Comparison of ENCODE assay signal across 14 cellular contexts in the genomic region with DNA sequence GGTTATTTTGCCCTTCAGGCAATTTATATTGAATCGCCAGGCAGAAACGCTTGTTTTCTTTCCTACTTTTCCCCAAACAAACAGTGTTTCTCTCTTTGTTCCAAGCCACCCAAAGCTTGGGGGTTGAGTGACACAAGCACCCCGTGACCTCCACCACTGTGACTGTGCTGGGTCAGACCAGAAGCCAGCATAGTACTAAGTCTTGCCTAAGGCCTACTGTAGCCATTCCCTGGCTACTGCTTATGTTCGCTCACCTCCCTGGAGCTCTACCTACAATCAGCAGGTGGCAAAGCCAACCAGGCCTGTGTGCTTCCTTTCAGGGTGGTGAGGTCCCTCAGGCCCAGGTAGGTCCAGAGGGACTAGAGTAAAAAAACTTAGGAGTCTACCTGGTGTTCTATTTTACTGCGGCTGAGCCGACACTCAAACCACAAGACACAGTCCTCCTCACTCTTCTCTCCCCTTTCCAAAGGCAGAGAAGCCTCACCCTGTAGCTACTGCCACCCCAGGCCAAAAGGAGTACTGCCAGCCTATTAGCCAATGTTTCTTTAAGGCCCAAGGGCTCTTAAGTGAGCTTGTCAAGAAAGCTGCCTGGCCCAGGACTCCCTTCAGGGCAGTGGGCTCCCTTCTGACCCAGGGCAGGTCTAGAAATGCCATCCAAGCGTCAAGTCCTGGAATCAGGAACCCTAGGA.
A peak's percentile ranks its signal among the peaks of the same experiment; 100 is the strongest.
DNase-seq lines count a peak whose midpoint lies in the region; ATAC-seq and TF ChIP-seq lines count a peak whose summit lies in the region.
"Had no signal": no experiment of that assay in that cellular context is flagged by ENCODE, and none has a peak within 500 bp of the region (broad histone marks: within the 10 kb centered on the region; RNA-seq: fewer than 3 reads in every experiment).

No MANE protein-coding gene starts in this region.

- H4K8ac ChIP-seq in H9 (replicated peaks; ENCODE audit: insufficient read length, low read depth, low read length): no peak overlapping the region

- H3K4me1 ChIP-seq in DOHH2 (ENCODE audit: control insufficient read depth, low read length) (no peaks in the 10 kb centered on the region), H9 (ENCODE audit: insufficient read depth, low read length) (no peaks in the 10 kb centered on the region), PC-3 (ENCODE audit: insufficient read depth, low read length) (no peaks in the 10 kb centered on the region)
- H3K4me1 ChIP-seq: suprapubic skin had no signal

- no CpG with 5 or more reads among the region's 7 CpGs for WGBS in H9 (ENCODE audit: extremely low coverage, insufficient read length, low lambda C conversion rate)

- H2BK20ac ChIP-seq in H9 (ENCODE audit: low read depth, low read length, poor library complexity, severe bottlenecking): no peak overlapping the region

- H3K4ac ChIP-seq in H9 (ENCODE audit: low read depth, low read length): no peak overlapping the region

- H2BK12ac ChIP-seq in H9 (ENCODE audit: insufficient read length, low read depth, low read length): no peak overlapping the region

- no TSS peak for BruUV-seq in PC-3 (replicated peaks; lab: Mats Ljungman, UMichigan)

- no peak overlapping the region for H3T11ph ChIP-seq in H9 (ENCODE audit: low read length)

- POLR2A ChIA-PET in PC-3 (lab: Charles Lee; ENCODE audit: unreplicated experiment): no interaction called here
- POLR2A ChIA-PET in GM10248 (lab: Yijun Ruan, JAX): no interaction called here
- POLR2A ChIA-PET in activated CD8-positive, alpha-beta T cell treated with anti-CD3 and anti-CD28 coated beads for 36 hours (lab: Charles Lee): no interaction called here

- H4K20me1 ChIP-seq in DOHH2 (ENCODE audit: control insufficient read depth, insufficient read depth, low read depth, low read length) (no peaks in the 10 kb centered on the region), H9 (ENCODE audit: control insufficient read depth, insufficient read depth, insufficient read length) (no peaks in the 10 kb centered on the region), PC-3 (ENCODE audit: low read length) (no peaks in the 10 kb centered on the region)

- no peaks in the 10 kb centered on the region for H3K23me2 ChIP-seq in H9 (ENCODE audit: insufficient read length, low read depth, low read length, poor library complexity, severe bottlenecking)

- no peak overlapping the region for H2AK5ac ChIP-seq in H9 (ENCODE audit: insufficient read length, low read length)

- H3K36me3 ChIP-seq in DOHH2 (ENCODE audit: control insufficient read depth, low read length) (no peaks in the 10 kb centered on the region), PC-3 (ENCODE audit: low read depth, low read length) (no peaks in the 10 kb centered on the region)
- H3K36me3 ChIP-seq: suprapubic skin had no signal

- intact Hi-C loops in PC-3 (cut with micrococcal nuclease): no loop called here
- intact Hi-C loops in activated CD8-positive, alpha-beta T cell treated with anti-CD3 and anti-CD28 coated beads for 36 hours (cut with micrococcal nuclease): no loop called here

- no peak overlapping the region for H3K56ac ChIP-seq in H9 (ENCODE audit: insufficient read length, low read depth, low read length)

- H3K23ac ChIP-seq in H9 (ENCODE audit: insufficient read length, low read depth, low read length): no peak overlapping the region

- no peak overlapping the region for H3K18ac ChIP-seq in H9 (ENCODE audit: insufficient read length, low read depth, low read length)

- TF ChIP-seq CTCF in DOHH2 (IDR thresholded peaks at IDR 0.05; ENCODE audit: low read depth, low read length, poor library complexity, severe bottlenecking) (peak; percentile 27), H9 (conservative IDR thresholded peaks at IDR 0.05) (peak; percentile 69), PC-3 (conservative IDR thresholded peaks at IDR 0.05; ENCODE audit: low read depth, low read length) (peak; percentile 47; the same call in 1 of the 2 replicates), GM10248 (IDR thresholded peaks at IDR 0.05; ENCODE audit: control extremely low read depth, extremely low read depth, low read depth, missing control alignments) (no peak)
- TF ChIP-seq CTCF in activated CD8-positive, alpha-beta T cell treated with anti-CD3 and anti-CD28 coated beads for 36 hours (IDR thresholded peaks at IDR 0.05): no peak

- H2BK15ac ChIP-seq in H9 (ENCODE audit: low read depth, low read length): no peak overlapping the region

- H4K91ac ChIP-seq in H9 (ENCODE audit: insufficient read length, low read depth, low read length): no peak overlapping the region

- H4K5ac ChIP-seq in H9 (ENCODE audit: insufficient read length, low read depth, low read length): peak overlapping the region; percentile 3

- no peak overlapping the region for H3K9ac ChIP-seq in H9 (ENCODE audit: extremely low read depth, insufficient read length, low read length)
- no peak overlapping the region for H3K9ac ChIP-seq in PC-3 (ENCODE audit: low read length)

- no peaks in the 10 kb centered on the region for H3K27me3 Mint-ChIP-seq in H9 (ENCODE audit: low read depth)
- H3K27me3 Mint-ChIP-seq in activated CD8-positive, alpha-beta T cell treated with anti-CD3 and anti-CD28 coated beads for 36 hours: no peaks in the 10 kb centered on the region
- H3K27me3 Mint-ChIP-seq: activated naive CD4-positive, alpha-beta T cell treated with anti-CD3 and anti-CD28 coated beads, Interleukin-2, amount 10 ng/mL, durations not matched to agents 7 days and 5 days; naive B cell had no signal

- H3F3A ChIP-seq in DOHH2 (ENCODE audit: control insufficient read depth, insufficient read depth): no peaks in the 10 kb centered on the region
- H3F3A ChIP-seq in PC-3 (ENCODE audit: low read length, unreplicated experiment): no peaks in the 10 kb centered on the region

- H3K27ac Mint-ChIP-seq in H9: no peak overlapping the region
- H3K27ac Mint-ChIP-seq in activated CD8-positive, alpha-beta T cell treated with anti-CD3 and anti-CD28 coated beads for 36 hours: no peak overlapping the region
- H3K27ac Mint-ChIP-seq: activated CD8-positive, alpha-beta T cell treated with anti-CD3 and anti-CD28 coated beads, Interleukin-2, amount 10 ng/mL, durations not matched to agents 7 days and 5 days; activated naive CD4-positive, alpha-beta T cell treated with anti-CD3 and anti-CD28 coated beads, Interleukin-2, amount 10 ng/mL, durations not matched to agents 7 days and 5 days; naive B cell; T-helper 2 cell treated with Interferon-gamma antibody and Interleukin-4, amounts not matched to agents 5 μg/mL and 100 μg/mL, for 36 hours had no signal

- H3K9me3 ChIP-seq in DOHH2 (ENCODE audit: control insufficient read depth, insufficient read depth, low read length): no peaks in the 10 kb centered on the region
- H3K9me3 ChIP-seq in H9 (ENCODE audit: control insufficient read depth, low read depth, low read length): no peaks in the 10 kb centered on the region
- no peaks in the 10 kb centered on the region for H3K9me3 ChIP-seq in PC-3 (ENCODE audit: low read length)
- H3K9me3 ChIP-seq: suprapubic skin had no signal

- DNase-seq in H9 (peak; percentile 73), PC-3 (peak; percentile 35), iPS DF 19.7 (ENCODE audit: low read depth, low spot score) (peak; percentile 20), KG1 (lab: John Stamatoyannopoulos, UW) (no peak), GM10248 (ENCODE audit: extremely low spot score) (no peak)
- DNase-seq in activated CD8-positive, alpha-beta T cell treated with anti-CD3 and anti-CD28 coated beads for 36 hours: no peak
- DNase-seq: activated CD8-positive, alpha-beta T cell treated with anti-CD3 and anti-CD28 coated beads, Interleukin-2, amount 10 ng/mL, durations not matched to agents 7 days and 5 days; activated naive CD4-positive, alpha-beta T cell treated with anti-CD3 and anti-CD28 coated beads, Interleukin-2, amount 10 ng/mL, durations not matched to agents 7 days and 5 days; DMS79; naive B cell; NCI-H1417 treated with DMSO at 0.1 percent for 48 hours had no signal

- no peak overlapping the region for H2BK5ac ChIP-seq in H9 (ENCODE audit: insufficient read length, low read length)

- H3K9me2 ChIP-seq in DOHH2 (replicated peaks; ENCODE audit: control insufficient read depth, low read length): no peaks in the 10 kb centered on the region
- H3K9me2 ChIP-seq in PC-3 (replicated peaks; ENCODE audit: low read length): no peaks in the 10 kb centered on the region

- ATAC-seq in PC-3: no peak; the same call in 1 of the 2 replicates
- no peak for ATAC-seq in activated CD8-positive, alpha-beta T cell treated with anti-CD3 and anti-CD28 coated beads for 36 hours
- ATAC-seq: activated CD8-positive, alpha-beta T cell treated with anti-CD3 and anti-CD28 coated beads, Interleukin-2, amount 10 ng/mL, durations not matched to agents 7 days and 5 days had no signal

- no peaks in the 10 kb centered on the region for H3K79me2 ChIP-seq in DOHH2 (ENCODE audit: control insufficient read depth, low read length)
- H3K79me2 ChIP-seq in H9 (ENCODE audit: insufficient read depth, low read length): no peaks in the 10 kb centered on the region
- H3K79me2 ChIP-seq in PC-3 (ENCODE audit: low read length): no peaks in the 10 kb centered on the region

- H3K79me1 ChIP-seq in H9 (ENCODE audit: insufficient read depth, low read depth, low read length, poor library complexity, severe bottlenecking): no peaks in the 10 kb centered on the region

- peak overlapping the region; percentile 61 for H2AFZ ChIP-seq in H9 (ENCODE audit: low read length)
- no peak overlapping the region for H2AFZ ChIP-seq in PC-3 (ENCODE audit: low read length)

- H2BK120ac ChIP-seq in H9 (ENCODE audit: low read depth, low read length, poor library complexity, severe bottlenecking): no peak overlapping the region

- CTCF ChIA-PET in PC-3 (lab: Charles Lee): no interaction called here
- CTCF ChIA-PET in GM10248 (lab: Yijun Ruan, JAX): interaction anchor here (1.2 kb wide), 1 partner anchor 9 kb away, joined by 4 read pairs; no protein-coding TSS in a partner anchor
- CTCF ChIA-PET in activated CD8-positive, alpha-beta T cell treated with anti-CD3 and anti-CD28 coated beads for 36 hours (lab: Charles Lee): interaction anchor here (1.3 kb wide), 1 partner anchor 10 kb away, joined by 3 read pairs; no protein-coding TSS in a partner anchor

- H3K4me2 ChIP-seq in DOHH2 (ENCODE audit: low read length): no peak overlapping the region
- no peak overlapping the region for H3K4me2 ChIP-seq in H9 (ENCODE audit: insufficient read depth, insufficient read length, low read length)
- H3K4me2 ChIP-seq in PC-3 (ENCODE audit: low read length): no peak overlapping the region

- H3K14ac ChIP-seq in H9 (ENCODE audit: insufficient read depth, low read length): no peak overlapping the region

- no peaks in the 10 kb centered on the region for H3K36me3 Mint-ChIP-seq in H9 (ENCODE audit: insufficient read depth in 1 of 3, low read depth in 3 of 3)
- no peaks in the 10 kb centered on the region for H3K36me3 Mint-ChIP-seq in activated CD8-positive, alpha-beta T cell treated with anti-CD3 and anti-CD28 coated beads for 36 hours (ENCODE audit: low read depth)
- H3K36me3 Mint-ChIP-seq: activated naive CD4-positive, alpha-beta T cell treated with anti-CD3 and anti-CD28 coated beads, Interleukin-2, amount 10 ng/mL, durations not matched to agents 7 days and 5 days; naive B cell had no signal

- H3K27me3 ChIP-seq in DOHH2 (ENCODE audit: control insufficient read depth, low read length) (no peaks in the 10 kb centered on the region), H9 (ENCODE audit: insufficient read depth, low read length) (no peaks in the 10 kb centered on the region), PC-3 (ENCODE audit: low read length) (peaks cover 9% of the 10 kb centered on the region; the same call in 1 of the 2 replicates)
- H3K27me3 ChIP-seq: suprapubic skin had no signal

- no peaks in the 10 kb centered on the region for H3K4me1 Mint-ChIP-seq in H9
- no peaks in the 10 kb centered on the region for H3K4me1 Mint-ChIP-seq in activated CD8-positive, alpha-beta T cell treated with anti-CD3 and anti-CD28 coated beads for 36 hours (ENCODE audit: low read depth)
- H3K4me1 Mint-ChIP-seq: activated naive CD4-positive, alpha-beta T cell treated with anti-CD3 and anti-CD28 coated beads, Interleukin-2, amount 10 ng/mL, durations not matched to agents 7 days and 5 days; naive B cell had no signal

- no peak overlapping the region for H3K27ac ChIP-seq in DOHH2 (ENCODE audit: low read depth, low read length)
- no peak overlapping the region for H3K27ac ChIP-seq in H9 (ENCODE audit: insufficient read length, low read depth, low read length)
- no peak overlapping the region for H3K27ac ChIP-seq in PC-3 (ENCODE audit: low read length)
- H3K27ac ChIP-seq: suprapubic skin had no signal

- H3K9me3 Mint-ChIP-seq in H9: no peaks in the 10 kb centered on the region; a peak in 4 of 5 replicates
- H3K9me3 Mint-ChIP-seq in activated CD8-positive, alpha-beta T cell treated with anti-CD3 and anti-CD28 coated beads for 36 hours: peaks cover 24% of the 10 kb centered on the region

- no peak overlapping the region for H3K4me3 Mint-ChIP-seq in H9
- no peak overlapping the region for H3K4me3 Mint-ChIP-seq in activated CD8-positive, alpha-beta T cell treated with anti-CD3 and anti-CD28 coated beads for 36 hours
- H3K4me3 Mint-ChIP-seq: activated CD8-positive, alpha-beta T cell treated with anti-CD3 and anti-CD28 coated beads, Interleukin-2, amount 10 ng/mL, durations not matched to agents 7 days and 5 days; activated naive CD4-positive, alpha-beta T cell treated with anti-CD3 and anti-CD28 coated beads, Interleukin-2, amount 10 ng/mL, durations not matched to agents 7 days and 5 days; naive B cell; T-helper 2 cell treated with Interferon-gamma antibody and Interleukin-4, amounts not matched to agents 5 μg/mL and 100 μg/mL, for 36 hours had no signal

- no peak overlapping the region for H3K4me3 ChIP-seq in DOHH2 (ENCODE audit: low read length)
- H3K4me3 ChIP-seq in PC-3 (ENCODE audit: low read length): no peak overlapping the region
- H3K4me3 ChIP-seq: suprapubic skin had no signal

Comparison
In these comparisons a context has a peak if more than half of its experiments do, and no peak if none do; other contexts are left out.
1. CTCF ChIP-seq: peak in DOHH2 (single experiment), H9 (single experiment) and PC-3 (single experiment); none in GM10248 (single experiment) and activated CD8-positive, alpha-beta T cell treated with anti-CD3 and anti-CD28 coated beads for 36 hours (single experiment).
2. DNase-seq: peak in H9 (single experiment), PC-3 (single experiment) and iPS DF 19.7 (single experiment); none in KG1 (single experiment), GM10248 (single experiment) and activated CD8-positive, alpha-beta T cell treated with anti-CD3 and anti-CD28 coated beads for 36 hours (single experiment).